10 cellular contexts compared by ENCODE assay signal in the genomic region with DNA sequence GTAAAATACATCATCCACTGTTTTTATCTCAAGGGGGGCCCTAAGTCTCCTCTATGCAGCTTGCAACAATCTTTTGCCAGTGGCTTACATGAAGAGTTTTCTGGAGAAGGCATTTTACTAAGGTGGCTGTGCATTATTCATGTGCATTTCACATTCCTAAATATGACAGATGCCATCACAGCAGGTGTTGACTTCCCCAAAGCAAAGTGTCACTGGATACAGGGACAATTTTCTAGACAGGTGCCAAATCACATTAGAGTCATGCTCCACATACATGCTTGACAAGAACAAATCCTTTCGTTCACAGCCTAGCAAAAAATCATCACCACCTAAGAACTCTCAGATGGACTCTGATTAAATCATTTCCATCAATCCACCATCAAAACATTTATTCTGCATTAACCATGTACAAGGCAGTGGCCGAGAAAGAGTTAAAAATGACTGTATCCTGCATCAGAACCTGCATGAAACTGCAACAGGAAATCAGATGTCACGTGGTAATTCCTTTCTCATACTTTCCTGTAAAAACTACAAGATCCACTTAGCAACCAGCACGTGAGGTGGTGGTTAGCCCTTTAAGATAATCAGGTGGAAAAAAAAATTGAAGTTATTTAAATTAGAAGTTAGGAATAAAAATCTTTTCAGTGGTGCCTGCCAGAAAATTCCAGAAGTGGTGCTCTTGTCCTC.
DNase-seq lines count a peak whose midpoint lies in the region; ATAC-seq and TF ChIP-seq lines count a peak whose summit lies in the region.
"Had no signal": no experiment of that assay in that cellular context is flagged by ENCODE, and none has a peak within 500 bp of the region (broad histone marks: within the 10 kb centered on the region; RNA-seq: fewer than 3 reads in every experiment).

No MANE protein-coding gene starts in this region.

- 43 to 49% methylated on average over 4 of the region's 4 CpGs for WGBS in sigmoid colon, 2 donors

- H3K4me1 ChIP-seq in gastrocnemius medialis (peaks cover 9 to 12% of the 10 kb centered on the region in 2 donors), sigmoid colon (peaks cover 0 to 14% (median 5%) of the 10 kb centered on the region in 4 donors)

- H3K36me3 ChIP-seq in gastrocnemius medialis = peaks cover 0 to 13% of the 10 kb centered on the region in 2 donors
- H3K36me3 ChIP-seq in sigmoid colon = no peaks in the 10 kb centered on the region
- H3K36me3 ChIP-seq: colonic mucosa had no signal

- TF ChIP-seq EP300 in sigmoid colon (IDR thresholded peaks at IDR 0.05) = no peak

- peak overlapping the region; percentile 83 for H3K27ac Mint-ChIP-seq in activated naive CD8-positive, alpha-beta T cell

- H3K36me3 Mint-ChIP-seq in activated naive CD8-positive, alpha-beta T cell = peaks cover 13% of the 10 kb centered on the region

- DNase-seq in activated CD4-positive, alpha-beta T cell treated with anti-CD3 and anti-CD28 coated beads for 4 hours = peak; percentile 29 to 34
- DNase-seq in activated CD4-positive, alpha-beta T cell treated with anti-CD3 and anti-CD28 coated beads for 1 hour = no peak
- DNase-seq in gastrocnemius medialis (no peak), sigmoid colon (no peak)
- DNase-seq: colonic mucosa, spleen had no signal

- H3K4me1 Mint-ChIP-seq in activated naive CD8-positive, alpha-beta T cell (ENCODE audit: low read depth) = peaks cover 89% of the 10 kb centered on the region

- H3K9me3 Mint-ChIP-seq in activated naive CD8-positive, alpha-beta T cell (ENCODE audit: low read depth) = no peaks in the 10 kb centered on the region

- H3K4me3 ChIP-seq in gastrocnemius medialis (no peak overlapping the region), sigmoid colon (no peak overlapping the region)
- H3K4me3 ChIP-seq: colonic mucosa, spleen had no signal

- H3K27me3 Mint-ChIP-seq in activated naive CD8-positive, alpha-beta T cell = no peaks in the 10 kb centered on the region

- no peak for TF ChIP-seq POLR2A in gastrocnemius medialis (IDR thresholded peaks at IDR 0.05)
- no peak for TF ChIP-seq POLR2A in sigmoid colon (IDR thresholded peaks at IDR 0.05)

- H3K4me3 Mint-ChIP-seq in activated naive CD8-positive, alpha-beta T cell = peak overlapping the region; percentile 82

- in situ Hi-C loops in gastrocnemius medialis (cut with MboI; ENCODE audit: low sequenced_read_pairs in 4 of 4) = no loop called here

- H3K9me3 ChIP-seq in gastrocnemius medialis (no peaks in the 10 kb centered on the region), sigmoid colon (no peaks in the 10 kb centered on the region)
- H3K9me3 ChIP-seq: colonic mucosa, spleen had no signal

- ATAC-seq in HG03175 (IDR thresholded peaks at IDR 0.05; ENCODE audit: unreplicated experiment) (peak; percentile 37), gastrocnemius medialis (peak in 1 of 2 donors; percentile 23), HG02852 (IDR thresholded peaks at IDR 0.05; ENCODE audit: unreplicated experiment) (no peak), GM21825 (IDR thresholded peaks at IDR 0.05; ENCODE audit: unreplicated experiment) (no peak)

- H3K27me3 ChIP-seq in gastrocnemius medialis (no peaks in the 10 kb centered on the region), sigmoid colon (no peaks in the 10 kb centered on the region)
- H3K27me3 ChIP-seq: colonic mucosa, spleen had no signal

- H3K27ac ChIP-seq in gastrocnemius medialis (peak overlapping the region; percentile 43 to 62 (median 56)), sigmoid colon (peak overlapping the region in 1 of 4 donors; percentile 41)
- H3K27ac ChIP-seq: colonic mucosa, spleen had no signal

- TF ChIP-seq CTCF in gastrocnemius medialis (IDR thresholded peaks at IDR 0.05 in 4 of 5, conservative IDR thresholded peaks at IDR 0.05 in 1 of 5) (no peak), sigmoid colon (IDR thresholded peaks at IDR 0.05) (no peak)

- intact Hi-C loops in gastrocnemius medialis (cut with DNase I; ENCODE audit: low total_unique reads) = no loop called here
- intact Hi-C loops in sigmoid colon (cut with DNase I) = no loop called here

Comparison
In these comparisons a context has a peak if more than half of its experiments do, and no peak if none do; other contexts are left out.
1. DNase-seq: peak in activated CD4-positive, alpha-beta T cell treated with anti-CD3 and anti-CD28 coated beads for 4 hours (2 of 2); none in activated CD4-positive, alpha-beta T cell treated with anti-CD3 and anti-CD28 coated beads for 1 hour (single experiment), gastrocnemius medialis (0 of 2) and sigmoid colon (single experiment).